In genomic region chr4:40316333-40316781, GRCh38 we compare ENCODE assay signal across 8 cellular contexts. TPM values are rescaled to one million over a fixed set of nuclear protein-coding genes. Genes with fewer than 3 reads are reported as not detected.
A peak's percentile ranks its signal among the peaks of the same experiment; 100 is the strongest.
DNase-seq lines count a peak whose midpoint lies in the region; ATAC-seq and TF ChIP-seq lines count a peak whose summit lies in the region.

No MANE protein-coding gene starts in this region.

- H3K9me3 Mint-ChIP-seq in activated T-cell treated with anti-CD3 and anti-CD28 coated beads, Interleukin-2, amount 50 U/mL, for 24 hours: no peaks in the 10 kb centered on the region
- H3K9me3 Mint-ChIP-seq in stimulated activated effector memory CD8-positive, alpha-beta T cell treated with anti-CD3 and anti-CD28 coated beads, Interleukin-12 subunit alpha, Interleukin-12 subunit beta, amount 100 ng/mL, for 72 hours: no peaks in the 10 kb centered on the region

- H3K9me3 ChIP-seq in gastroesophageal sphincter: no peaks in the 10 kb centered on the region

- TF ChIP-seq CTCF in gastroesophageal sphincter (IDR thresholded peaks at IDR 0.05): no peak

- peaks cover 0 to 16% (median 0%) of the 10 kb centered on the region in 3 donors for H3K4me1 ChIP-seq in gastroesophageal sphincter

- no peak overlapping the region for H3K4me3 ChIP-seq in gastroesophageal sphincter

- peaks cover 64% of the 10 kb centered on the region for H3K4me1 Mint-ChIP-seq in activated T-cell treated with anti-CD3 and anti-CD28 coated beads, Interleukin-2, amount 50 U/mL, for 24 hours (ENCODE audit: low read depth)
- H3K4me1 Mint-ChIP-seq in stimulated activated effector memory CD8-positive, alpha-beta T cell treated with anti-CD3 and anti-CD28 coated beads, Interleukin-12 subunit alpha, Interleukin-12 subunit beta, amount 100 ng/mL, for 72 hours: peaks cover 33% of the 10 kb centered on the region

- H3K27ac Mint-ChIP-seq in activated T-cell treated with anti-CD3 and anti-CD28 coated beads, Interleukin-2, amount 50 U/mL, for 24 hours: peak overlapping the region; percentile 99
- H3K27ac Mint-ChIP-seq in stimulated activated effector memory CD8-positive, alpha-beta T cell treated with anti-CD3 and anti-CD28 coated beads, Interleukin-12 subunit alpha, Interleukin-12 subunit beta, amount 100 ng/mL, for 72 hours: peak overlapping the region; percentile 98

- H3K27ac ChIP-seq in gastroesophageal sphincter: peak overlapping the region; percentile 9 to 85 (median 81)

- H3K27me3 ChIP-seq in gastroesophageal sphincter: no peaks in the 10 kb centered on the region

- no peak for TF ChIP-seq EP300 in gastroesophageal sphincter (IDR thresholded peaks at IDR 0.05)

- DNase-seq in Daoy (ENCODE audit: low read depth) (peak; percentile 84), NCI-H2107 treated with DMSO at 0.1 percent for 48 hours (lab: John Stamatoyannopoulos, UW; ENCODE audit: unreplicated experiment) (no peak), activated gamma-delta T cell treated with Interleukin-2 at 50 U/mL for 16 hours (no peak)
- DNase-seq in activated T-cell treated with anti-CD3 and anti-CD28 coated beads, Interleukin-2, amount 50 U/mL, for 24 hours: no peak
- no peak for DNase-seq in stimulated activated effector memory CD8-positive, alpha-beta T cell treated with anti-CD3 and anti-CD28 coated beads, Interleukin-12 subunit alpha, Interleukin-12 subunit beta, amount 100 ng/mL, for 72 hours (ENCODE audit: low spot score in 2 of 2)

- no peak for TF ChIP-seq POLR2A in gastroesophageal sphincter (IDR thresholded peaks at IDR 0.05)

- H3K4me3 Mint-ChIP-seq in activated T-cell treated with anti-CD3 and anti-CD28 coated beads, Interleukin-2, amount 50 U/mL, for 24 hours: peak overlapping the region; percentile 72
- peak overlapping the region; percentile 71 for H3K4me3 Mint-ChIP-seq in stimulated activated effector memory CD8-positive, alpha-beta T cell treated with anti-CD3 and anti-CD28 coated beads, Interleukin-12 subunit alpha, Interleukin-12 subunit beta, amount 100 ng/mL, for 72 hours

- ATAC-seq in HG02970 (IDR thresholded peaks at IDR 0.05; ENCODE audit: low FRiP score, unreplicated experiment): peak; percentile 51
- peak; percentile 47 for ATAC-seq in gastroesophageal sphincter
- ATAC-seq in stimulated activated effector memory CD8-positive, alpha-beta T cell treated with anti-CD3 and anti-CD28 coated beads, Interleukin-12 subunit alpha, Interleukin-12 subunit beta, amount 100 ng/mL, for 72 hours: peak; percentile 85
- no peak for ATAC-seq in GM21526 (IDR thresholded peaks at IDR 0.05; ENCODE audit: low FRiP score, unreplicated experiment)

- H3K27me3 Mint-ChIP-seq in activated T-cell treated with anti-CD3 and anti-CD28 coated beads, Interleukin-2, amount 50 U/mL, for 24 hours: no peaks in the 10 kb centered on the region

- H3K36me3 ChIP-seq in gastroesophageal sphincter: no peaks in the 10 kb centered on the region

- WGBS in gastroesophageal sphincter (ENCODE audit: low coverage in 1 of 2), 2 donors: 0% methylated on average over 3 of the region's 3 CpGs

- H3K36me3 Mint-ChIP-seq in activated T-cell treated with anti-CD3 and anti-CD28 coated beads, Interleukin-2, amount 50 U/mL, for 24 hours (ENCODE audit: low read depth): no peaks in the 10 kb centered on the region
- peaks cover 9% of the 10 kb centered on the region for H3K36me3 Mint-ChIP-seq in stimulated activated effector memory CD8-positive, alpha-beta T cell treated with anti-CD3 and anti-CD28 coated beads, Interleukin-12 subunit alpha, Interleukin-12 subunit beta, amount 100 ng/mL, for 72 hours

RNA-seq across cellular contexts. Expression of gene CHRNA9, which starts 18.8 kb away (rescaled TPM):
- total RNA-seq in Daoy (2014; rRNA removed; shearing (Covaris generic)): 9.9 and 11.3 TPM in 2 replicates
- total RNA-seq in gastroesophageal sphincter: not detected

Comparison
In these comparisons a context has a peak if more than half of its experiments do, and no peak if none do; other contexts are left out.
1. RNA of gene CHRNA9, which starts 18.8 kb away (total RNA-seq): 9.9 to 11.3 TPM in Daoy; not detected in gastroesophageal sphincter; every median in the first group is over 10 times any median in the second.